ENCODE assay signal across 12 cellular contexts in genomic region chr14:68940614-68941185, GRCh38. TPM values are rescaled to one million over a fixed set of nuclear protein-coding genes. Genes with fewer than 3 reads are reported as not detected.
DNase-seq lines count a peak whose midpoint lies in the region; ATAC-seq, FAIRE-seq and TF ChIP-seq lines count a peak whose summit lies in the region.
"Had no signal": no experiment of that assay in that cellular context is flagged by ENCODE, and none has a peak within 500 bp of the region (broad histone marks: within the 10 kb centered on the region; RNA-seq: fewer than 3 reads in every experiment).

No MANE protein-coding gene starts in this region.

- peak overlapping the region; percentile 90 for H3K27ac ChIP-seq in AG04450 (ENCODE audit: low read depth, low read length)
- peak overlapping the region; percentile 95 for H3K27ac ChIP-seq in RWPE1
- H3K27ac ChIP-seq in esophagus muscularis mucosa (replicated peaks in 1 of 4) = peak overlapping the region; percentile 90 to 98 (median 97)
- H3K27ac ChIP-seq in prostate gland = peak overlapping the region; percentile 96 to 98
- H3K27ac ChIP-seq in small intestine (ENCODE audit: low read depth in 1 of 2, low read length in 1 of 2) = peak overlapping the region in 1 of 2 donors; percentile 85

- TF ChIP-seq CTCF in AG04450 (IDR thresholded peaks at IDR 0.05; ENCODE audit: low read depth, low read length) (no peak), RWPE1 (conservative IDR thresholded peaks at IDR 0.05; ENCODE audit: low read depth) (no peak), esophagus muscularis mucosa (IDR thresholded peaks at IDR 0.05) (no peak), prostate gland (IDR thresholded peaks at IDR 0.05) (no peak)

- DNase-seq in AG04450 (ENCODE audit: low read depth, low spot score) (no peak), RWPE1 (ENCODE audit: low spot score) (no peak), esophagus muscularis mucosa (ENCODE audit: extremely low spot score) (no peak), prostate gland (ENCODE audit: low spot score) (no peak), small intestine (no peak), NCI-H146 treated with DMSO at 0.1 percent for 48 hours (lab: John Stamatoyannopoulos, UW; ENCODE audit: unreplicated experiment) (no peak)
- DNase-seq: amygdala, immature natural killer cell, T-helper 1 cell had no signal

- H3K9me3 ChIP-seq in AG04450 (ENCODE audit: control insufficient read depth, insufficient read depth, low read length) = no peaks in the 10 kb centered on the region
- no peaks in the 10 kb centered on the region for H3K9me3 ChIP-seq in esophagus muscularis mucosa
- no peaks in the 10 kb centered on the region for H3K9me3 ChIP-seq in prostate gland
- H3K9me3 ChIP-seq in small intestine (ENCODE audit: control insufficient read depth, low read depth) = no peaks in the 10 kb centered on the region

- TF ChIP-seq POLR2A in esophagus muscularis mucosa (IDR thresholded peaks at IDR 0.05; ENCODE audit: low read depth) (no peak), prostate gland (IDR thresholded peaks at IDR 0.05) (no peak)

- H3K4me3 ChIP-seq in AG04450 (ENCODE audit: low read depth, low read length) (no peak overlapping the region), esophagus muscularis mucosa (no peak overlapping the region), prostate gland (no peak overlapping the region), small intestine (ENCODE audit: low read depth in 1 of 2, low read length in 2 of 2) (no peak overlapping the region)

- H3K36me3 ChIP-seq in esophagus muscularis mucosa (peaks cover 0 to 8% (median 0%) of the 10 kb centered on the region in 4 donors), prostate gland (no peaks in the 10 kb centered on the region), small intestine (ENCODE audit: control insufficient read depth in 2 of 2, insufficient read depth in 2 of 2, low read length in 2 of 2) (no peaks in the 10 kb centered on the region)

- ATAC-seq in HG03354 (IDR thresholded peaks at IDR 0.05; ENCODE audit: poor library complexity, severe bottlenecking, unreplicated experiment) (no peak), GM18907 (IDR thresholded peaks at IDR 0.05; ENCODE audit: unreplicated experiment) (no peak)

- POLR2A ChIA-PET in AG04450 (lab: Yijun Ruan, JAX) = interaction anchor here (0.7 to 2.2 kb wide), 8 partner anchors 10 to 42 kb away, joined by 3 to 25 read pairs (median 4); no protein-coding TSS in a partner anchor
- POLR2A ChIA-PET in RWPE1 (lab: Yijun Ruan, JAX; ENCODE audit: low non-redundant PET) = interaction anchor here (0.7 kb wide), 1 partner anchor 38 kb away, joined by 4 read pairs; the partner anchor contains the start of gene ACTN1

- FAIRE-seq in small intestine (lab: Jason Lieb, UNC) = no peak
- FAIRE-seq: GM19239 had no signal

- intact Hi-C loops in esophagus muscularis mucosa (cut with DNase I) = loop anchor here (5.0 kb wide), 1 partner anchor 37 kb away; the partner anchor contains the start of gene ACTN1
- intact Hi-C loops in prostate gland (cut with DNase I) = loop anchor here (5.0 kb wide), 1 partner anchor 37 kb away; the partner anchor contains the start of gene ACTN1

- no peak for TF ChIP-seq EP300 in esophagus muscularis mucosa (IDR thresholded peaks at IDR 0.05)

- no peaks in the 10 kb centered on the region for H3K27me3 ChIP-seq in AG04450 (ENCODE audit: control insufficient read depth, insufficient read depth, low read length)
- H3K27me3 ChIP-seq in esophagus muscularis mucosa = no peaks in the 10 kb centered on the region
- H3K27me3 ChIP-seq in prostate gland (replicated peaks; ENCODE audit: insufficient read depth) = no peaks in the 10 kb centered on the region
- H3K27me3 ChIP-seq in small intestine (ENCODE audit: control insufficient read depth in 2 of 2, insufficient read depth in 2 of 2, low read length in 2 of 2) = no peaks in the 10 kb centered on the region

- CTCF ChIA-PET in AG04450 (lab: Charles Lee) = interaction anchor here (1.1 to 2.2 kb wide), 3 partner anchors 28 to 163 kb away, joined by 3 to 11 read pairs (median 6); no protein-coding TSS in a partner anchor
- CTCF ChIA-PET in RWPE1 (lab: Yijun Ruan, JAX) = interaction anchor here (0.6 to 0.7 kb wide), 4 partner anchors 16 to 77 kb away, joined by 3 to 4 read pairs (median 3); no protein-coding TSS in a partner anchor

- H3K4me1 ChIP-seq in esophagus muscularis mucosa (peaks cover 97 to 100% (median 100%) of the 10 kb centered on the region in 4 donors), prostate gland (replicated peaks) (peaks cover 33% of the 10 kb centered on the region), small intestine (ENCODE audit: control insufficient read depth in 2 of 2, insufficient read depth in 1 of 2, low read depth in 1 of 2, low read length in 1 of 2) (peaks cover 5 to 13% of the 10 kb centered on the region in 2 donors)

- WGBS in esophagus muscularis mucosa = 50% methylated on average over 3 of the region's 3 CpGs
- 78% methylated on average over 3 of the region's 3 CpGs for WGBS in prostate gland
- WGBS in small intestine, 3 donors = 77 to 86% (median 81%) methylated on average over 3 of the region's 3 CpGs

RNA-seq across cellular contexts. Expression of gene ACTN1, which starts 38.4 kb away (rescaled TPM):
- polyA plus RNA-seq in AG04450 (2011; rRNA removed) = 641 and 751 TPM in 2 replicates
- 1,243 and 1,580 TPM in 2 replicates for polyA minus RNA-seq in AG04450 (2011; rRNA and poly(A)+ RNA removed)
- 1,000 to 10,000 TPM in 3 of 4 donors, 100 to 1,000 TPM in 1; 958 to 2,110 (median 1,439) TPM for total RNA-seq in esophagus muscularis mucosa
- total RNA-seq in prostate gland = 100 to 1,000 TPM; 197 to 240 TPM
- polyA plus RNA-seq in small intestine = 10 to 100 TPM in 2 of 3 donors, 1 to 10 TPM in 1; 6.7 to 55.9 (median 10.3) TPM
